Comparison of ENCODE assay signal across 1 cellular context in genomic region chr16:29807426-29808218, GRCh38.
TF ChIP-seq lines count a peak whose summit lies in the region.

No MANE protein-coding gene starts in this region.

TF ChIP-seq in HepG2, 621 proteins besides CTCF, POLR2A, EP300 and RAD21 (continued from another document and continues in another):
- TF ChIP-seq PRDM10 (CRISPR knock-in tag; IDR thresholded peaks at IDR 0.05; ENCODE audit: low read depth) (no peak; the same call in 1 of the 2 replicates), CERS6 (CRISPR knock-in tag; IDR thresholded peaks at IDR 0.05) (peak; percentile 98), ZNF121 (CRISPR knock-in tag; IDR thresholded peaks at IDR 0.05) (peak; percentile 73), ELF1 (CRISPR knock-in tag; IDR thresholded peaks at IDR 0.05) (no peak; the same call in 1 of the 2 replicates), TRIM24 (CRISPR knock-in tag; IDR thresholded peaks at IDR 0.05) (no peak), YEATS2 (CRISPR knock-in tag; IDR thresholded peaks at IDR 0.05; ENCODE audit: borderline replicate concordance) (peak; percentile 47; the same call in 1 of the 2 replicates), ZNF639 (CRISPR knock-in tag; conservative IDR thresholded peaks at IDR 0.05) (peak; percentile 94; the same call in 1 of the 2 replicates), PRDM4 (CRISPR knock-in tag; IDR thresholded peaks at IDR 0.05; ENCODE audit: borderline replicate concordance) (peak; percentile 18; the same call in 1 of the 2 replicates), ZNF770 (CRISPR knock-in tag; IDR thresholded peaks at IDR 0.05) (peak; percentile 82), ZMYM2 (CRISPR knock-in tag; IDR thresholded peaks at IDR 0.05) (peak; percentile 87; the same call in 1 of the 2 replicates), ZNF746 (CRISPR knock-in tag; IDR thresholded peaks at IDR 0.05) (peak; percentile 98), ZNF619 (CRISPR knock-in tag; IDR thresholded peaks at IDR 0.05) (peak; percentile 88), ZFP91 (CRISPR knock-in tag; IDR thresholded peaks at IDR 0.05; ENCODE audit: borderline replicate concordance) (peak; percentile 98), TCF7L2 (IDR thresholded peaks at IDR 0.05; ENCODE audit: low read depth, low read length) (no peak), NKX3-1 (CRISPR knock-in tag; IDR thresholded peaks at IDR 0.05) (peak; percentile 97), MBD4 (IDR thresholded peaks at IDR 0.05; ENCODE audit: borderline replicate concordance, low read length) (no peak), SCMH1 (CRISPR knock-in tag; IDR thresholded peaks at IDR 0.05; ENCODE audit: borderline replicate concordance) (no peak), PHF8 (CRISPR knock-in tag; IDR thresholded peaks at IDR 0.05) (peak; percentile 82), KLF12 (CRISPR knock-in tag; IDR thresholded peaks at IDR 0.05; ENCODE audit: borderline replicate concordance) (peak; percentile 95), FOXK1 (CRISPR knock-in tag; IDR thresholded peaks at IDR 0.05; ENCODE audit: borderline replicate concordance, low read depth) (peak; percentile 68; the same call in 1 of the 2 replicates), ZNF562 (CRISPR knock-in tag; IDR thresholded peaks at IDR 0.05; ENCODE audit: borderline replicate concordance) (peak; percentile 86; the same call in 1 of the 2 replicates), TIGD3 (CRISPR knock-in tag; IDR thresholded peaks at IDR 0.05; ENCODE audit: borderline replicate concordance) (peak; percentile 99), ZUFSP (CRISPR knock-in tag; IDR thresholded peaks at IDR 0.05; ENCODE audit: borderline replicate concordance) (no peak), MYNN (CRISPR knock-in tag; IDR thresholded peaks at IDR 0.05; ENCODE audit: low read depth) (peak; percentile 78; the same call in 1 of the 2 replicates), KLF13 (CRISPR knock-in tag; IDR thresholded peaks at IDR 0.05) (peak; percentile 88), CBX2 (IDR thresholded peaks at IDR 0.05; ENCODE audit: low read depth, low read length) (no peak), CBX2 (CRISPR knock-in tag; IDR thresholded peaks at IDR 0.05; ENCODE audit: low read depth) (no peak; the same call in 1 of the 2 replicates), ZBTB49 (CRISPR knock-in tag; IDR thresholded peaks at IDR 0.05; ENCODE audit: borderline replicate concordance) (no peak), MXD3 (CRISPR knock-in tag; IDR thresholded peaks at IDR 0.05) (peak; percentile 99), ZBTB7A (CRISPR knock-in tag; IDR thresholded peaks at IDR 0.05) (peak; percentile 98), ZSCAN9 (CRISPR knock-in tag; IDR thresholded peaks at IDR 0.05; ENCODE audit: borderline replicate concordance) (peak; percentile 78; the same call in 1 of the 2 replicates), ZNF616 (CRISPR knock-in tag; IDR thresholded peaks at IDR 0.05; ENCODE audit: low read depth) (peak; percentile 99), ZNF232 (CRISPR knock-in tag; IDR thresholded peaks at IDR 0.05; ENCODE audit: borderline replicate concordance) (peak; percentile 100), ZC3H13 (CRISPR knock-in tag; IDR thresholded peaks at IDR 0.05) (peak; percentile 100), ARNTL (CRISPR knock-in tag; IDR thresholded peaks at IDR 0.05) (peak; percentile 97), ZNF703 (CRISPR knock-in tag; IDR thresholded peaks at IDR 0.05; ENCODE audit: borderline replicate concordance) (peak; percentile 95; the same call in 1 of the 2 replicates), DR1 (CRISPR knock-in tag; IDR thresholded peaks at IDR 0.05) (peak; percentile 86)
